Comparison of ENCODE assay signal across 1 cellular context in genomic region chr3:149180057-149180573, GRCh38.
A peak's percentile ranks its signal among the peaks of the same experiment; 100 is the strongest.
TF ChIP-seq lines count a peak whose summit lies in the region.

No MANE protein-coding gene starts in this region.

TF ChIP-seq in HepG2, 621 proteins besides CTCF, POLR2A, EP300 and RAD21 (continued from another document):
- TF ChIP-seq HOMEZ (CRISPR knock-in tag; IDR thresholded peaks at IDR 0.05; ENCODE audit: low read depth) (peak; percentile 74; the same call in 1 of the 2 replicates), HMG20A (CRISPR knock-in tag; IDR thresholded peaks at IDR 0.05; ENCODE audit: borderline replicate concordance) (no peak), FOSL2 (CRISPR knock-in tag; IDR thresholded peaks at IDR 0.05) (peak; percentile 51; the same call in 1 of the 2 replicates)
